ENCODE assay signal across 27 cellular contexts in the genomic region with DNA sequence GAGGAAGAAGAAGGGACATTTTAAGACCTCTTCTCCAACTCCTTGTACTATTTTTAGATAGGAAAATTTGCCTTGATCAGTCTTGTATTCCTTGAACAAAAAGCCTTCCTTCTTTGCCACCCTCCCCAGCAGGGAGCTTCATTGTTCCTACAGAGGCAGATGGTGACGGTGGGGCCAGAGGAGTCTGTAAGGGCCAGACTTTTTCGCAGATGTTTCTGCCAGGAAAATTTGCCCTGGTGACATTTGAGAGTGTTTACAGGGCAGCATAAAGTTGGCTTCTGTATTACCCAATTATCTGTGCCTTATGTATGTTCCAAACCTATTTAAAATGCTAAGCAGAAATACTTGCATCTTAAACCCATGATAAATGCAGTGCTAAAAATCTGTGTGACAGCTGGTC. TPM values are rescaled to one million over a fixed set of nuclear protein-coding genes. Genes with fewer than 3 reads are reported as not detected.
A peak's percentile ranks its signal among the peaks of the same experiment; 100 is the strongest.
DNase-seq lines count a peak whose midpoint lies in the region; ATAC-seq and TF ChIP-seq lines count a peak whose summit lies in the region.
"Had no signal": no experiment of that assay in that cellular context is flagged by ENCODE, and none has a peak within 500 bp of the region (broad histone marks: within the 10 kb centered on the region; RNA-seq: fewer than 3 reads in every experiment).

No MANE protein-coding gene starts in this region.

- peaks cover 31% of the 10 kb centered on the region for H3K4me1 Mint-ChIP-seq in endodermal cell
- H3K4me1 Mint-ChIP-seq: activated naive CD4-positive, alpha-beta T cell treated with anti-CD3 and anti-CD28 coated beads, Interleukin-2, amount 10 ng/mL, durations not matched to agents 7 days and 5 days; IgD-negative memory B cell; stimulated activated memory B cell treated with anti-CD40 and anti-IgM and Interleukin-4, amounts not matched to agents 10 μg/mL and 1 μg/mL and 100 μg/mL, for 72 hours had no signal

- H3K27me3 Mint-ChIP-seq in endodermal cell (ENCODE audit: insufficient read depth): no peaks in the 10 kb centered on the region

- DNase-seq in NCI-H2107 treated with DMSO at 0.1 percent for 48 hours (lab: John Stamatoyannopoulos, UW; ENCODE audit: unreplicated experiment): peak; percentile 30
- no peak for DNase-seq in NCI-H2107 (lab: John Stamatoyannopoulos, UW)
- peak; percentile 99 for DNase-seq in NCI-H524 treated with DMSO at 0.1 percent for 48 hours (lab: John Stamatoyannopoulos, UW)
- DNase-seq in endodermal cell: no peak
- DNase-seq in sciatic nerve (ENCODE audit: low spot score): no peak
- DNase-seq in nucleus accumbens (lab: John Stamatoyannopoulos, UW): no peak
- DNase-seq in upper lobe of right lung: no peak
- DNase-seq in hypothalamus (lab: John Stamatoyannopoulos, UW): no peak
- DNase-seq: 8988T; activated CD4-positive, alpha-beta T cell treated with anti-CD3 and anti-CD28 coated beads, Interleukin-2, amount 50 U/mL, for 48 hours; activated naive CD4-positive, alpha-beta T cell treated with anti-CD3 and anti-CD28 coated beads, Interleukin-2, amount 10 ng/mL, durations not matched to agents 7 days and 5 days; amniotic stem cell; CD4-positive, alpha-beta T cell; effector memory CD4-positive, alpha-beta T cell; erythroblast; H9; lower lobe of right lung; mucosa of descending colon; NCI-H1105; NCI-H187 treated with DMSO at 0.1 percent for 48 hours; NCI-H510A; SIG-M5; stimulated activated CD4-positive, alpha-beta T cell treated with anti-CD3 and anti-CD28 coated beads, Interleukin-4, amount 100 ng/mL, for 4 hours had no signal

- H3K27me3 ChIP-seq in endodermal cell (ENCODE audit: control insufficient read depth, insufficient read depth, low read length, poor library complexity, severe bottlenecking) (no peaks in the 10 kb centered on the region), upper lobe of right lung (no peaks in the 10 kb centered on the region)

- no peaks in the 10 kb centered on the region for H3K4me1 ChIP-seq in endodermal cell (ENCODE audit: control insufficient read depth, insufficient read depth, low read length)
- H3K4me1 ChIP-seq in upper lobe of right lung: no peaks in the 10 kb centered on the region
- H3K4me1 ChIP-seq: lower lobe of right lung had no signal

- H3K36me3 Mint-ChIP-seq in endodermal cell (ENCODE audit: low read depth): peaks cover 8% of the 10 kb centered on the region
- H3K36me3 Mint-ChIP-seq: activated naive CD4-positive, alpha-beta T cell treated with anti-CD3 and anti-CD28 coated beads, Interleukin-2, amount 10 ng/mL, durations not matched to agents 7 days and 5 days; IgD-negative memory B cell; stimulated activated memory B cell treated with anti-CD40 and anti-IgM and Interleukin-4, amounts not matched to agents 10 μg/mL and 1 μg/mL and 100 μg/mL, for 72 hours had no signal

- H3K4me3 ChIP-seq in endodermal cell (ENCODE audit: low read length): no peak overlapping the region
- no peak overlapping the region for H3K4me3 ChIP-seq in upper lobe of right lung
- H3K4me3 ChIP-seq: lower lobe of right lung, mucosa of descending colon, prostate gland had no signal

- no peak overlapping the region for H3K4me3 Mint-ChIP-seq in endodermal cell
- H3K4me3 Mint-ChIP-seq: activated naive CD4-positive, alpha-beta T cell treated with anti-CD3 and anti-CD28 coated beads, Interleukin-2, amount 10 ng/mL, durations not matched to agents 7 days and 5 days; CD4-positive, alpha-beta T cell; H9; IgD-negative memory B cell; stimulated activated memory B cell treated with anti-CD40 and anti-IgM and Interleukin-4, amounts not matched to agents 10 μg/mL and 1 μg/mL and 100 μg/mL, for 72 hours had no signal

- WGBS in endodermal cell (ENCODE audit: insufficient coverage in 1 of 2, insufficient read length in 1 of 2), 2 experiments: 60 to 69% methylated on average over 1 to 2 of the region's 2 CpGs

- ATAC-seq in sciatic nerve (peak; percentile 19), upper lobe of right lung (no peak)
- ATAC-seq: lower lobe of right lung; mucosa of descending colon; stimulated activated memory B cell treated with anti-CD40 and anti-IgM and Interleukin-4, amounts not matched to agents 10 μg/mL and 1 μg/mL and 100 μg/mL, for 72 hours had no signal

- H3K36me3 ChIP-seq in endodermal cell (ENCODE audit: control insufficient read depth, insufficient read depth, low read length) (no peaks in the 10 kb centered on the region), upper lobe of right lung (no peaks in the 10 kb centered on the region)
- H3K36me3 ChIP-seq: lower lobe of right lung, neutrophil, prostate gland had no signal

- TF ChIP-seq CTCF in endodermal cell (conservative IDR thresholded peaks at IDR 0.05) (no peak), upper lobe of right lung (IDR thresholded peaks at IDR 0.05) (no peak)

- no peak overlapping the region for H3K9ac ChIP-seq in endodermal cell (ENCODE audit: extremely low read depth, low read length, poor library complexity, severe bottlenecking)

- H3K27ac ChIP-seq in endodermal cell (ENCODE audit: low read depth, low read length) (peak overlapping the region; percentile 75), upper lobe of right lung (no peak overlapping the region)
- H3K27ac ChIP-seq: lower lobe of right lung, neutrophil, prostate gland had no signal

- intact Hi-C loops in sciatic nerve (cut with DNase I): no loop called here
- intact Hi-C loops in upper lobe of right lung (cut with DNase I): no loop called here

- H3K27ac Mint-ChIP-seq in endodermal cell: peak overlapping the region; percentile 36
- H3K27ac Mint-ChIP-seq: activated naive CD4-positive, alpha-beta T cell treated with anti-CD3 and anti-CD28 coated beads, Interleukin-2, amount 10 ng/mL, durations not matched to agents 7 days and 5 days; CD4-positive, alpha-beta T cell; H9; IgD-negative memory B cell; stimulated activated memory B cell treated with anti-CD40 and anti-IgM and Interleukin-4, amounts not matched to agents 10 μg/mL and 1 μg/mL and 100 μg/mL, for 72 hours had no signal

- H3K9me3 ChIP-seq in endodermal cell (ENCODE audit: control insufficient read depth, low read length): no peaks in the 10 kb centered on the region
- H3K9me3 ChIP-seq in upper lobe of right lung: no peaks in the 10 kb centered on the region
- H3K9me3 ChIP-seq: lower lobe of right lung, mucosa of descending colon, neutrophil, prostate gland had no signal

- H3K9me3 Mint-ChIP-seq in endodermal cell: no peaks in the 10 kb centered on the region
- H3K9me3 Mint-ChIP-seq: activated naive CD4-positive, alpha-beta T cell treated with anti-CD3 and anti-CD28 coated beads, Interleukin-2, amount 10 ng/mL, durations not matched to agents 7 days and 5 days; CD4-positive, alpha-beta T cell; H9; IgD-negative memory B cell; stimulated activated memory B cell treated with anti-CD40 and anti-IgM and Interleukin-4, amounts not matched to agents 10 μg/mL and 1 μg/mL and 100 μg/mL, for 72 hours had no signal

RNA-seq across cellular contexts. Expression of gene MAP3K4, which starts 31.5 kb away (rescaled TPM):
- total RNA-seq in endodermal cell (100 to 1,000 TPM in 1 of 2 donors, 10 to 100 TPM in 1; 82.8 to 105 TPM), sciatic nerve (95.0 TPM), upper lobe of right lung (47.7 TPM)
- 33.1 TPM for polyA plus RNA-seq in endodermal cell (2013, experiment 1 of 2)
- polyA plus RNA-seq in endodermal cell (2013, experiment 2 of 2): 31.5 TPM

Comparison
In these comparisons a context has a peak if more than half of its experiments do, and no peak if none do; other contexts are left out.
1. DNase-seq: peak in NCI-H2107 treated with DMSO at 0.1 percent for 48 hours (single experiment) and NCI-H524 treated with DMSO at 0.1 percent for 48 hours (single experiment); none in NCI-H2107 (single experiment), endodermal cell (single experiment), sciatic nerve (single experiment), nucleus accumbens (0 of 56), upper lobe of right lung (single experiment) and hypothalamus (0 of 51).